10 cellular contexts compared by ENCODE assay signal in the genomic region with DNA sequence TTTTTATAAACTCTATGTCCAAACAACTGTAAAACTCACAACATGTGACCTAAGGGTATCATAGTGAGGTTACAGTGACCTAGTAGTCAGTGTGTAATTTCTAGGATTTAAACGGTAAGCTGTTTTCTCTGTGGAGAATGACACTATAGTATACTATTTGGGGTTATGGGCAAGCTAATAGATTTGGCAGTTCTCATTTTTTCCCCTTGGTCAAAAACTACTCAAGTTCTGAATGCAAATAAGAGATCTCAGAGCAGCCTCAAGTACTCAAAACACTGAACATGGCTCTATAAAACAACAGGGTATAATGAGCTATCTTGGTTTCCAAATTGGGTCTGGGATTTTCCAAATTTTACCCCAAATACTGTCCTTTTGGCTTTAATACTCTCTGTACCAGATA.
DNase-seq lines count a peak whose midpoint lies in the region; ATAC-seq and TF ChIP-seq lines count a peak whose summit lies in the region.
"Had no signal": no experiment of that assay in that cellular context is flagged by ENCODE, and none has a peak within 500 bp of the region (broad histone marks: within the 10 kb centered on the region; RNA-seq: fewer than 3 reads in every experiment).

No MANE protein-coding gene starts in this region.

- no peak for TF ChIP-seq POLR2A in spleen (IDR thresholded peaks at IDR 0.05)

- H3K9ac ChIP-seq in iPS-18a (ENCODE audit: low read length) = no peak overlapping the region

- ATAC-seq in GM19467 (IDR thresholded peaks at IDR 0.05; ENCODE audit: unreplicated experiment) (peak; percentile 54), HG03039 (IDR thresholded peaks at IDR 0.05; ENCODE audit: unreplicated experiment) (no peak), HG02588 (IDR thresholded peaks at IDR 0.05; ENCODE audit: unreplicated experiment) (no peak)

- peaks cover 13% of the 10 kb centered on the region for H3K9me3 ChIP-seq in iPS-18a (ENCODE audit: control insufficient read depth, low read depth, low read length)
- peaks cover 0 to 23% (median 14%) of the 10 kb centered on the region in 8 donors for H3K9me3 ChIP-seq in spleen

- H3K27ac ChIP-seq in VCaP = peak overlapping the region; percentile 74
- peak overlapping the region; percentile 59 for H3K27ac ChIP-seq in iPS-18a (ENCODE audit: low read length)
- H3K27ac ChIP-seq in spleen = peak overlapping the region in 6 of 8 donors; percentile 11 to 63 (median 44)

- WGBS in spleen, 5 donors = 63 to 87% (median 72%) methylated on average over 1 of the region's 1 CpG

- DNase-seq in spleen (no peak), cerebellum (ENCODE audit: low spot score) (no peak), occipital lobe (lab: John Stamatoyannopoulos, UW) (no peak)
- DNase-seq: activated T-cell treated with anti-CD3 and anti-CD28 coated beads for 4 hours, NCI-H1436 treated with DMSO at 0.1 percent for 48 hours had no signal

- H3K4me1 ChIP-seq in iPS-18a (ENCODE audit: control insufficient read depth, low read depth, low read length) (peaks cover 31% of the 10 kb centered on the region), spleen (peaks cover 0 to 24% (median 12%) of the 10 kb centered on the region in 6 donors)

- H3K27me3 ChIP-seq in iPS-18a (ENCODE audit: control insufficient read depth, insufficient read depth, low read length) (no peaks in the 10 kb centered on the region), spleen (replicated peaks in 1 of 7) (no peaks in the 10 kb centered on the region)

- intact Hi-C loops in spleen (cut with DNase I; ENCODE audit: low total_unique reads) = no loop called here

- H3K4me3 ChIP-seq in iPS-18a (ENCODE audit: low read length) = no peak overlapping the region
- H3K4me3 ChIP-seq in spleen = no peak overlapping the region

- no peaks in the 10 kb centered on the region for H3K36me3 ChIP-seq in iPS-18a (ENCODE audit: control insufficient read depth, low read depth, low read length)
- no peaks in the 10 kb centered on the region for H3K36me3 ChIP-seq in spleen

- TF ChIP-seq CTCF in VCaP (conservative IDR thresholded peaks at IDR 0.05) (no peak), spleen (IDR thresholded peaks at IDR 0.05 in 8 of 11, conservative IDR thresholded peaks at IDR 0.05 in 3 of 11) (no peak)
